ENCODE assay signal across 8 cellular contexts in genomic region chr5:132228241-132229035, GRCh38. TPM values are rescaled to one million over a fixed set of nuclear protein-coding genes. Genes with fewer than 3 reads are reported as not detected.
DNase-seq lines count a peak whose midpoint lies in the region; ATAC-seq and TF ChIP-seq lines count a peak whose summit lies in the region.

No MANE protein-coding gene starts in this region.

- H3K27ac Mint-ChIP-seq in T-helper 17 cell (no peak overlapping the region), glutamatergic neuron (ENCODE audit: unreplicated experiment) (no peak overlapping the region)

- no peaks in the 10 kb centered on the region for H3K9me3 ChIP-seq in T-helper 17 cell (ENCODE audit: control insufficient read depth, low read length, poor library complexity, severe bottlenecking)

- peaks cover 2% of the 10 kb centered on the region for H3K9me3 Mint-ChIP-seq in glutamatergic neuron (ENCODE audit: unreplicated experiment)

- DNase-seq in T-helper 17 cell, result no peak
- no peak for DNase-seq in glutamatergic neuron
- DNase-seq in retinal pigment epithelial cell (ENCODE audit: low read depth), result no peak
- no peak for DNase-seq in cortex of kidney (lab: John Stamatoyannopoulos, UW)

- 0 out of 3 replicates have a peak, but pooled peaks have one; percentile 14 for TF ChIP-seq CTCF in GM12872 (IDR thresholded peaks at IDR 0.05; ENCODE audit: insufficient read depth, low read depth, low read length)
- TF ChIP-seq CTCF in glutamatergic neuron (IDR thresholded peaks at IDR 0.05; ENCODE audit: partially characterized antibody, unreplicated experiment), result no peak
- peak; percentile 13 for TF ChIP-seq CTCF in retinal pigment epithelial cell (conservative IDR thresholded peaks at IDR 0.05; ENCODE audit: low read depth, low read length)

- ATAC-seq in T-helper 17 cell (no peak), HG03460 (IDR thresholded peaks at IDR 0.05; ENCODE audit: unreplicated experiment) (no peak), HG02571 (IDR thresholded peaks at IDR 0.05; ENCODE audit: unreplicated experiment) (no peak), HG02678 (IDR thresholded peaks at IDR 0.05; ENCODE audit: unreplicated experiment) (no peak)

- H3K4me3 Mint-ChIP-seq in T-helper 17 cell, result peak overlapping the region; percentile 75
- H3K4me3 Mint-ChIP-seq in glutamatergic neuron (ENCODE audit: unreplicated experiment), result peak overlapping the region; percentile 35

- peaks cover 21% of the 10 kb centered on the region for H3K4me1 Mint-ChIP-seq in T-helper 17 cell
- peaks cover 6% of the 10 kb centered on the region for H3K4me1 Mint-ChIP-seq in glutamatergic neuron (ENCODE audit: low read depth, unreplicated experiment)

- H3K36me3 Mint-ChIP-seq in T-helper 17 cell (ENCODE audit: low read depth), result peaks cover 1% of the 10 kb centered on the region
- peaks cover 4% of the 10 kb centered on the region for H3K36me3 Mint-ChIP-seq in glutamatergic neuron (ENCODE audit: unreplicated experiment)

- H3K27me3 Mint-ChIP-seq in T-helper 17 cell (peaks cover 37% of the 10 kb centered on the region), glutamatergic neuron (ENCODE audit: unreplicated experiment) (peaks cover 4% of the 10 kb centered on the region)

- H3K4me3 ChIP-seq in retinal pigment epithelial cell (ENCODE audit: low read length), result peak overlapping the region; percentile 61

RNA-seq across cellular contexts. Expression of gene P4HA2, which starts 0.8 kb away (rescaled TPM):
- total RNA-seq in T-helper 17 cell (under 1 TPM in 1 of 2 donors, not detected in 1; 0.50 TPM), glutamatergic neuron (ENCODE audit: unreplicated experiment) (26.6 TPM)

RNA-seq across cellular contexts. Expression of gene PDLIM4, which starts 29.1 kb away (rescaled TPM):
- not detected for total RNA-seq in T-helper 17 cell
- 81.6 TPM for total RNA-seq in glutamatergic neuron (ENCODE audit: unreplicated experiment)

Comparison
In these comparisons a context has a peak if more than half of its experiments do, and no peak if none do; other contexts are left out.
1. RNA of gene P4HA2, which starts 0.8 kb away (total RNA-seq): 26.6 TPM in glutamatergic neuron (single experiment); 0.50 TPM in T-helper 17 cell; every median in the first group is over 10 times any median in the second.
2. RNA of gene PDLIM4, which starts 29.1 kb away (total RNA-seq): 81.6 TPM in glutamatergic neuron (single experiment); not detected in T-helper 17 cell; every median in the first group is over 10 times any median in the second.